ENCODE assay signal across 8 cellular contexts in the genomic region with DNA sequence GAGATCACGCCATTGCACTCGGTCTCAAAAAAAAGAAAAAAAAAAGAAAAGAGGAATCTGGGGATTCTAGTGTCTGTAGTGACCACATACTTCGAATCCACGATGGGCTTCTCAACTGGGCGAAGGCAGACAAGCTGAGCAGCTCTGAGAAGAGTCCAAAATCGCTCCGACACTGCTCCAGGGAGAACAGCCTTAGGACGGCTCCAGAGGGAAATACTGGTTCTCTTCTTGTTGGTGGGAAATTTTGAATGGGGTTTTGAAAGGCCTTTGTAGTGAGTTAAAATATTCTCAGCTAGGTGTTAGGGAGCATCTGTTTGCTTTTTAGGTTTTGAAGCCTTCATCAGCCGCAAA. TPM values are rescaled to one million over a fixed set of nuclear protein-coding genes. Genes with fewer than 3 reads are reported as not detected.
DNase-seq lines count a peak whose midpoint lies in the region; ATAC-seq and TF ChIP-seq lines count a peak whose summit lies in the region.

No MANE protein-coding gene starts in this region.

- H3K4me3 ChIP-seq in CD8-positive, alpha-beta T cell (ENCODE audit: low read depth, low read length): no peak overlapping the region
- H3K4me3 ChIP-seq in mammary epithelial cell (replicated peaks in 1 of 3; ENCODE audit: insufficient read depth in 1 of 3, low read depth in 2 of 3, low read length in 3 of 3) (no peak overlapping the region), osteoblast (ENCODE audit: insufficient read depth, low read length) (peak overlapping the region; percentile 84), WERI-Rb-1 (ENCODE audit: low read depth, low read length) (no peak overlapping the region)

- CTCF ChIA-PET in CD8-positive, alpha-beta T cell (lab: Charles Lee): interaction anchor here (1.5 kb wide), 1 partner anchor 60 kb away, joined by 3 read pairs; no protein-coding TSS in a partner anchor
- CTCF ChIA-PET in mammary epithelial cell (lab: Charles Lee; ENCODE audit: low non-redundant PET): no interaction called here

- dilution Hi-C loops in mammary epithelial cell (cut with HindIII; ENCODE audit: low sequenced_read_pairs): no loop called here

- H3K27me3 Mint-ChIP-seq in CD8-positive, alpha-beta T cell (ENCODE audit: low read depth): no peaks in the 10 kb centered on the region
- no peaks in the 10 kb centered on the region for H3K27me3 Mint-ChIP-seq in stimulated activated naive CD8-positive, alpha-beta T cell treated with anti-CD3 and anti-CD28 coated beads, Interleukin-15, amount 100 ng/mL, for 72 hours

- H3K4me1 Mint-ChIP-seq in CD8-positive, alpha-beta T cell (ENCODE audit: low read depth): peaks cover 22% of the 10 kb centered on the region
- H3K4me1 Mint-ChIP-seq in stimulated activated naive CD8-positive, alpha-beta T cell treated with anti-CD3 and anti-CD28 coated beads, Interleukin-15, amount 100 ng/mL, for 72 hours: peaks cover 38% of the 10 kb centered on the region

- H3K4me1 ChIP-seq in CD8-positive, alpha-beta T cell (ENCODE audit: insufficient read depth, low read length): peaks cover 14% of the 10 kb centered on the region
- no peaks in the 10 kb centered on the region for H3K4me1 ChIP-seq in mammary epithelial cell (ENCODE audit: insufficient read depth, low read length)
- peaks cover 11% of the 10 kb centered on the region for H3K4me1 ChIP-seq in osteoblast (ENCODE audit: insufficient read depth, low read length)

- no TSS peak for BruUV-seq in mammary epithelial cell (replicated peaks; lab: Mats Ljungman, UMichigan)

- no peak overlapping the region for H3K9ac ChIP-seq in mammary epithelial cell (ENCODE audit: insufficient read depth, low read length)

- H3K27ac Mint-ChIP-seq in CD8-positive, alpha-beta T cell: peak overlapping the region; percentile 95
- H3K27ac Mint-ChIP-seq in stimulated activated naive CD8-positive, alpha-beta T cell treated with anti-CD3 and anti-CD28 coated beads, Interleukin-15, amount 100 ng/mL, for 72 hours: peak overlapping the region in 1 of 2 donors; percentile 100

- intact Hi-C loops in CD8-positive, alpha-beta T cell (cut with DNase I, micrococcal nuclease): loop anchor here in 1 of 2 experiments (5.0 kb wide), 1 partner anchor 43 kb away; a partner anchor contains a TSS
- intact Hi-C loops in mammary epithelial cell (cut with micrococcal nuclease): loop anchor here (5.0 kb wide), 1 partner anchor 123 kb away; a partner anchor contains a TSS

- ATAC-seq in CD8-positive, alpha-beta T cell: no peak
- ATAC-seq in HG02610 (IDR thresholded peaks at IDR 0.05; ENCODE audit: unreplicated experiment): no peak
- ATAC-seq in stimulated activated naive CD8-positive, alpha-beta T cell treated with anti-CD3 and anti-CD28 coated beads, Interleukin-15, amount 100 ng/mL, for 72 hours: no peak

- no peak overlapping the region for H3K4me2 ChIP-seq in mammary epithelial cell (ENCODE audit: insufficient read depth, low read depth, low read length)
- peak overlapping the region; percentile 96 for H3K4me2 ChIP-seq in osteoblast (ENCODE audit: insufficient read depth, low read length)

- H3K9me3 ChIP-seq in CD8-positive, alpha-beta T cell (ENCODE audit: low read length): no peaks in the 10 kb centered on the region
- H3K9me3 ChIP-seq in mammary epithelial cell (replicated peaks; ENCODE audit: insufficient read depth, low read length) (no peaks in the 10 kb centered on the region), osteoblast (ENCODE audit: low read depth, low read length) (no peaks in the 10 kb centered on the region), WERI-Rb-1 (ENCODE audit: severe bottlenecking) (no peaks in the 10 kb centered on the region)

- H3K79me2 ChIP-seq in mammary epithelial cell (ENCODE audit: insufficient read depth, low read length) (no peaks in the 10 kb centered on the region), osteoblast (ENCODE audit: insufficient read depth, low read length) (no peaks in the 10 kb centered on the region)

- H4K20me1 ChIP-seq in mammary epithelial cell (ENCODE audit: insufficient read depth, low read length) (no peaks in the 10 kb centered on the region), osteoblast (ENCODE audit: insufficient read depth, low read length) (no peaks in the 10 kb centered on the region)

- H3K27me3 ChIP-seq in CD8-positive, alpha-beta T cell (ENCODE audit: insufficient read depth, low read length): no peaks in the 10 kb centered on the region
- H3K27me3 ChIP-seq in mammary epithelial cell (ENCODE audit: insufficient read depth, low read length) (no peaks in the 10 kb centered on the region), osteoblast (ENCODE audit: insufficient read depth, low read length) (no peaks in the 10 kb centered on the region), WERI-Rb-1 (ENCODE audit: insufficient read depth, low read depth, severe bottlenecking) (no peaks in the 10 kb centered on the region)

- in situ Hi-C loops in mammary epithelial cell (cut with MboI; ENCODE audit: low sequenced_read_pairs in 2 of 2): no loop called here

- 31% methylated on average over 7 of the region's 9 CpGs for WGBS in mammary epithelial cell (ENCODE audit: low coverage, missing lambda C conversion rate)

- DNase-seq in CD8-positive, alpha-beta T cell: no peak
- peak; percentile 29 for DNase-seq in NCI-H146 treated with DMSO at 0.1 percent for 48 hours (lab: John Stamatoyannopoulos, UW; ENCODE audit: unreplicated experiment)
- peak; percentile 6 for DNase-seq in mammary epithelial cell
- DNase-seq in osteoblast (ENCODE audit: insufficient read length, low spot score, missing footprints): peak; percentile 32
- no peak for DNase-seq in stimulated activated CD4-positive, alpha-beta T cell treated with anti-CD3 and anti-CD28 coated beads, Interleukin-1b, Interleukin-23, amount 100 ng/mL, for 48 hours
- DNase-seq in WERI-Rb-1: no peak
- no peak for DNase-seq in stimulated activated naive CD8-positive, alpha-beta T cell treated with anti-CD3 and anti-CD28 coated beads, Interleukin-15, amount 100 ng/mL, for 72 hours

- H3K36me3 Mint-ChIP-seq in CD8-positive, alpha-beta T cell: peaks cover 13% of the 10 kb centered on the region

- TF ChIP-seq CTCF in CD8-positive, alpha-beta T cell (IDR thresholded peaks at IDR 0.05): no peak
- TF ChIP-seq CTCF in mammary epithelial cell (conservative IDR thresholded peaks at IDR 0.05 in 1 of 2, IDR thresholded peaks at IDR 0.05 in 1 of 2; ENCODE audit: extremely low read depth in 1 of 2, insufficient read depth in 1 of 2, low read depth in 1 of 2, low read length in 2 of 2) (no peak), osteoblast (IDR thresholded peaks at IDR 0.05; ENCODE audit: extremely low read depth, low read depth, low read length) (no peak), WERI-Rb-1 (IDR thresholded peaks at IDR 0.05; ENCODE audit: low read depth, low read length) (no peak)

- H3K4me3 Mint-ChIP-seq in CD8-positive, alpha-beta T cell: no peak overlapping the region
- no peak overlapping the region for H3K4me3 Mint-ChIP-seq in stimulated activated naive CD8-positive, alpha-beta T cell treated with anti-CD3 and anti-CD28 coated beads, Interleukin-15, amount 100 ng/mL, for 72 hours

- POLR2A ChIA-PET in CD8-positive, alpha-beta T cell (lab: Charles Lee): interaction anchor here (3.4 to 6.5 kb wide), 2 partner anchors 11 to 181 kb away, joined by 21 to 72 read pairs; a partner anchor contains a TSS

- H2AFZ ChIP-seq in mammary epithelial cell (ENCODE audit: low read depth, low read length): no peak overlapping the region
- peak overlapping the region; percentile 9 for H2AFZ ChIP-seq in osteoblast (ENCODE audit: low read length)

- H3K9me3 Mint-ChIP-seq in CD8-positive, alpha-beta T cell: no peaks in the 10 kb centered on the region
- no peaks in the 10 kb centered on the region for H3K9me3 Mint-ChIP-seq in stimulated activated naive CD8-positive, alpha-beta T cell treated with anti-CD3 and anti-CD28 coated beads, Interleukin-15, amount 100 ng/mL, for 72 hours

- no peaks in the 10 kb centered on the region for H3K36me3 ChIP-seq in CD8-positive, alpha-beta T cell (ENCODE audit: insufficient read depth, low read length)
- H3K36me3 ChIP-seq in mammary epithelial cell (ENCODE audit: insufficient read depth, low read length) (no peaks in the 10 kb centered on the region), osteoblast (ENCODE audit: insufficient read depth, low read length) (no peaks in the 10 kb centered on the region), WERI-Rb-1 (no peaks in the 10 kb centered on the region; the same call in 1 of the 2 replicates)

- H3K27ac ChIP-seq in CD8-positive, alpha-beta T cell (ENCODE audit: low read depth, low read length): no peak overlapping the region
- H3K27ac ChIP-seq in mammary epithelial cell (ENCODE audit: insufficient read depth, low read depth, low read length) (no peak overlapping the region), osteoblast (ENCODE audit: low read depth, low read length) (no peak overlapping the region), WERI-Rb-1 (no peak overlapping the region)

RNA-seq across cellular contexts. Expression of a gene that starts 18.3 kb away (rescaled TPM):
- not detected for total RNA-seq in CD8-positive, alpha-beta T cell
- not detected for total RNA-seq in mammary epithelial cell
- not detected for polyA plus RNA-seq in mammary epithelial cell
- polyA minus RNA-seq in mammary epithelial cell: not detected
- not detected in 2 replicates for total RNA-seq in osteoblast

RNA-seq across cellular contexts. Expression of a gene that starts 43.4 kb away (rescaled TPM):
- 100 to 1,000 TPM; 627 to 652 TPM for total RNA-seq in CD8-positive, alpha-beta T cell
- total RNA-seq in mammary epithelial cell (100 to 1,000 TPM in 1 of 2 donors, 10 to 100 TPM in 1; 92.8 to 355 TPM), osteoblast (400 and 529 TPM in 2 replicates)
- polyA plus RNA-seq in mammary epithelial cell: 56.2 TPM
- 73.1 TPM for polyA minus RNA-seq in mammary epithelial cell

Comparison
In these comparisons a context has a peak if more than half of its experiments do, and no peak if none do; other contexts are left out.
1. DNase-seq: peak in NCI-H146 treated with DMSO at 0.1 percent for 48 hours (single experiment), mammary epithelial cell (single experiment) and osteoblast (single experiment); none in CD8-positive, alpha-beta T cell (0 of 7), stimulated activated CD4-positive, alpha-beta T cell treated with anti-CD3 and anti-CD28 coated beads, Interleukin-1b, Interleukin-23, amount 100 ng/mL, for 48 hours (single experiment), WERI-Rb-1 (single experiment) and stimulated activated naive CD8-positive, alpha-beta T cell treated with anti-CD3 and anti-CD28 coated beads, Interleukin-15, amount 100 ng/mL, for 72 hours (0 of 2).